In genomic region chr18:2655153-2655953, GRCh38 we compare ENCODE assay signal across 8 cellular contexts. TPM values are rescaled to one million over a fixed set of nuclear protein-coding genes. Genes with fewer than 3 reads are reported as not detected.
DNase-seq lines count a peak whose midpoint lies in the region; ATAC-seq, FAIRE-seq and TF ChIP-seq lines count a peak whose summit lies in the region.

SMCHD1 (plus strand) TSS chr18:2655726; CDS start chr18:2656076, 350 bp downstream.

- H2AK5ac ChIP-seq in H1 (ENCODE audit: low read depth, low read length): no peak within 1 kb of the TSS
- no peak within 1 kb of the TSS for H2AK5ac ChIP-seq in mesendoderm (ENCODE audit: low read length)

- peak within 1 kb of the TSS; percentile 85; the same call in 1 of the 2 replicates for H3K27ac ChIP-seq in H1 (ENCODE audit: low read depth, low read length)
- H3K27ac ChIP-seq in mesendoderm (ENCODE audit: low read depth, low read length): peak within 1 kb of the TSS; percentile 94

- H3K4me2 ChIP-seq in H1 (ENCODE audit: insufficient read depth in 1 of 2, low read depth in 2 of 2, low read length in 2 of 2) (peak within 1 kb of the TSS; percentile 91 to 92), mesendoderm (ENCODE audit: low read length) (peak within 1 kb of the TSS; percentile 77)

- no peak within 1 kb of the TSS for H3K4ac ChIP-seq in H1 (replicated peaks; ENCODE audit: insufficient read length, low read depth, low read length)
- H3K4ac ChIP-seq in mesendoderm (ENCODE audit: low read depth, low read length): peak within 1 kb of the TSS; percentile 28

- peaks cover 0 to 9% (median 4%) of the 10 kb centered on the region in 4 experiments; a peak in 5 of 7 replicates for H3K4me1 ChIP-seq in H1 (replicated peaks in 1 of 4; ENCODE audit: control insufficient read depth in 3 of 4, insufficient read depth in 4 of 4, low read length in 3 of 4)
- peaks cover 5% of the 10 kb centered on the region for H3K4me1 ChIP-seq in mesendoderm (ENCODE audit: control insufficient read depth, low read depth, low read length)

- H2BK120ac ChIP-seq in H1 (replicated peaks; ENCODE audit: low read depth, low read length): no peak within 1 kb of the TSS
- no peak within 1 kb of the TSS for H2BK120ac ChIP-seq in mesendoderm (ENCODE audit: low read depth, low read length)

- CTCF ChIA-PET in activated CD8-positive, alpha-beta memory T cell treated with anti-CD3 and anti-CD28 coated beads, Interleukin-2, amount 10 ng/mL, durations not matched to agents 7 days and 5 days (lab: Charles Lee): interaction anchor here (1.0 to 4.7 kb wide), 5 partner anchors 13 to 591 kb away, joined by 3 to 28 read pairs (median 9); partner anchors contain the start of genes METTL4 and NDC80
- CTCF ChIA-PET in H1 (lab: Charles Lee; ENCODE audit: partially characterized antibody): no interaction called here

- H3K23ac ChIP-seq in H1 (ENCODE audit: insufficient read length) (no peak within 1 kb of the TSS), mesendoderm (ENCODE audit: low read length) (peak within 1 kb of the TSS; percentile 80)

- no peak within 1 kb of the TSS for H2BK20ac ChIP-seq in H1 (ENCODE audit: low read length)

- H3K79me2 ChIP-seq in H1 (ENCODE audit: control insufficient read depth in 1 of 2, insufficient read depth in 2 of 2, low read length in 2 of 2): peaks cover 0 to 39% of the 10 kb centered on the region in 2 experiments; a peak in 2 of 4 replicates
- H3K79me2 ChIP-seq in mesendoderm (ENCODE audit: control insufficient read depth, insufficient read depth, low read length): peaks cover 24% of the 10 kb centered on the region

- H3K4me1 Mint-ChIP-seq in activated CD8-positive, alpha-beta memory T cell treated with anti-CD3 and anti-CD28 coated beads, Interleukin-2, amount 10 ng/mL, durations not matched to agents 7 days and 5 days: peaks cover 31% of the 10 kb centered on the region

- peaks cover 23% of the 10 kb centered on the region for H3K36me3 Mint-ChIP-seq in activated CD8-positive, alpha-beta memory T cell treated with anti-CD3 and anti-CD28 coated beads, Interleukin-2, amount 10 ng/mL, durations not matched to agents 7 days and 5 days

- H3K27ac Mint-ChIP-seq in activated CD8-positive, alpha-beta memory T cell treated with anti-CD3 and anti-CD28 coated beads, Interleukin-2, amount 10 ng/mL, durations not matched to agents 7 days and 5 days: peak within 1 kb of the TSS; percentile 96

- no peaks in the 10 kb centered on the region for H3K9me3 Mint-ChIP-seq in activated CD8-positive, alpha-beta memory T cell treated with anti-CD3 and anti-CD28 coated beads, Interleukin-2, amount 10 ng/mL, durations not matched to agents 7 days and 5 days (ENCODE audit: low read depth)

- no peak for TF ChIP-seq EP300 in H1 (IDR thresholded peaks at IDR 0.05; ENCODE audit: borderline replicate concordance in 1 of 2, low read depth in 2 of 2, low read length in 2 of 2)

- peak; percentile 88 to 91 for TF ChIP-seq POLR2A in H1 (IDR thresholded peaks at IDR 0.05; ENCODE audit: control extremely low read depth in 1 of 2, low read depth in 2 of 2, low read length in 2 of 2)

- H2BK12ac ChIP-seq in H1 (ENCODE audit: low read depth, low read length): peak within 1 kb of the TSS; percentile 33; the same call in 1 of the 2 replicates

- no peaks in the 10 kb centered on the region for H3K36me3 ChIP-seq in H1 (ENCODE audit: control insufficient read depth in 2 of 4, insufficient read depth in 4 of 4, low read length in 3 of 4)
- H3K36me3 ChIP-seq in mesendoderm (ENCODE audit: control insufficient read depth, insufficient read depth, low read length): no peaks in the 10 kb centered on the region

- H2BK15ac ChIP-seq in H1 (ENCODE audit: low read length): no peak within 1 kb of the TSS
- no peak within 1 kb of the TSS for H2BK15ac ChIP-seq in mesendoderm (replicated peaks; ENCODE audit: low read depth)

- peak; percentile 79 for ATAC-seq in activated CD8-positive, alpha-beta memory T cell treated with anti-CD3 and anti-CD28 coated beads, Interleukin-2, amount 10 ng/mL, durations not matched to agents 7 days and 5 days

- H3K18ac ChIP-seq in H1 (ENCODE audit: extremely low read depth, low read length): peak within 1 kb of the TSS; percentile 90
- peak within 1 kb of the TSS; percentile 88 for H3K18ac ChIP-seq in mesendoderm (ENCODE audit: low read length)

- no peak for FAIRE-seq in H1 (lab: Jason Lieb, UNC)

- H3K9ac ChIP-seq in H1 (replicated peaks in 1 of 4; ENCODE audit: extremely low read depth in 1 of 4, low read depth in 3 of 4, low read length in 3 of 4) (peak within 1 kb of the TSS; percentile 62 to 95 (median 86)), mesendoderm (ENCODE audit: low read length) (peak within 1 kb of the TSS; percentile 95)

- POLR2A ChIA-PET in H1 (lab: Charles Lee; ENCODE audit: partially characterized antibody): interaction anchor here (0.7 to 2.0 kb wide), 22 partner anchors 8 to 591 kb away, joined by 3 to 9 read pairs (median 4); partner anchors contain the start of genes METTL4 and NDC80

- H3K14ac ChIP-seq in H1 (ENCODE audit: insufficient read length): no peak within 1 kb of the TSS

- H3K23me2 ChIP-seq in H1 (ENCODE audit: low read depth, low read length): peaks cover 21% of the 10 kb centered on the region

- H4K20me1 ChIP-seq in H1 (replicated peaks in 1 of 2; ENCODE audit: control insufficient read depth in 1 of 2, insufficient read depth in 2 of 2, low read length in 2 of 2): peaks cover 9 to 13% of the 10 kb centered on the region in 2 experiments

- peak within 1 kb of the TSS; percentile 69; the same call in 1 of the 2 replicates for H2BK5ac ChIP-seq in H1 (ENCODE audit: low read depth, low read length)
- H2BK5ac ChIP-seq in mesendoderm (ENCODE audit: low read length): no peak within 1 kb of the TSS

- H4K91ac ChIP-seq in H1 (replicated peaks; ENCODE audit: insufficient read length, low read length): peak within 1 kb of the TSS; percentile 7

- H3K27me3 ChIP-seq in H1 (replicated peaks in 1 of 4; ENCODE audit: control insufficient read depth in 3 of 4, extremely low read depth in 1 of 4, insufficient read depth in 3 of 4, low read length in 3 of 4) (peaks cover 3 to 25% (median 22%) of the 10 kb centered on the region in 4 experiments), mesendoderm (ENCODE audit: insufficient read depth, low read length, poor library complexity) (peaks cover 2% of the 10 kb centered on the region)

- H3K79me1 ChIP-seq in H1 (ENCODE audit: low read depth, low read length): peaks cover 6% of the 10 kb centered on the region; the same call in 1 of the 2 replicates
- peaks cover 9% of the 10 kb centered on the region for H3K79me1 ChIP-seq in mesendoderm (ENCODE audit: low read length)

- no peaks in the 10 kb centered on the region for H3K9me3 ChIP-seq in H1 (ENCODE audit: insufficient read depth in 2 of 2, low read depth in 1 of 2, low read length in 1 of 2)

- no peaks in the 10 kb centered on the region for H3K27me3 Mint-ChIP-seq in activated CD8-positive, alpha-beta memory T cell treated with anti-CD3 and anti-CD28 coated beads, Interleukin-2, amount 10 ng/mL, durations not matched to agents 7 days and 5 days

- DNase-seq in COR-L47 (lab: John Stamatoyannopoulos, UW) (peak; percentile 90), GM20000 (ENCODE audit: low spot score) (peak; percentile 94), HT-29 (ENCODE audit: low spot score) (peak; percentile 90), NOMO-1 treated with dmso at 0.1 percent for 144 hours (lab: John Stamatoyannopoulos, UW; ENCODE audit: unreplicated experiment) (peak; percentile 79), H1 (ENCODE audit: low read depth in 1 of 2, low spot score in 2 of 2) (peak in 1 of 2 experiments; percentile 87), mesendoderm (peak; percentile 86)
- peak; percentile 90 for DNase-seq in activated CD8-positive, alpha-beta memory T cell treated with anti-CD3 and anti-CD28 coated beads, Interleukin-2, amount 10 ng/mL, durations not matched to agents 7 days and 5 days
- peak; percentile 71 for DNase-seq in stimulated activated CD8-positive, alpha-beta memory T cell treated with anti-CD3 and anti-CD28 coated beads, Interleukin-15, amount 100 ng/mL, for 1 hour (ENCODE audit: low read depth)

- 1% methylated on average over 81 of the region's 102 CpGs; no CpG with 5 or more reads in 1 of the 2 experiments for WGBS in H1 (ENCODE audit: extremely low coverage in 1 of 2, insufficient coverage in 1 of 2, insufficient read length in 1 of 2, insufficient replicate concordance in 2 of 2, low coverage in 1 of 2, low lambda C conversion rate in 2 of 2, missing lambda C conversion rate in 1 of 2), 2 experiments
- no CpG with 5 or more reads among the region's 102 CpGs for WGBS in mesendoderm (ENCODE audit: extremely low coverage, insufficient coverage, low lambda C conversion rate)

- peak within 1 kb of the TSS; percentile 94 for H3K4me3 Mint-ChIP-seq in activated CD8-positive, alpha-beta memory T cell treated with anti-CD3 and anti-CD28 coated beads, Interleukin-2, amount 10 ng/mL, durations not matched to agents 7 days and 5 days

- peak within 1 kb of the TSS; percentile 66 to 97 (median 86) for H3K4me3 ChIP-seq in H1 (ENCODE audit: extremely low read depth in 1 of 4, insufficient read depth in 2 of 4, low read depth in 3 of 4, low read length in 4 of 4)
- H3K4me3 ChIP-seq in mesendoderm (ENCODE audit: low read length): peak within 1 kb of the TSS; percentile 98

- H4K5ac ChIP-seq in H1 (ENCODE audit: insufficient read length, low read depth, low read length): peak within 1 kb of the TSS; percentile 84
- H4K5ac ChIP-seq in mesendoderm (ENCODE audit: low read length): no peak within 1 kb of the TSS

- peak within 1 kb of the TSS; percentile 73 for H3K56ac ChIP-seq in H1 (replicated peaks; ENCODE audit: insufficient read length, low read depth, low read length)
- H3K56ac ChIP-seq in mesendoderm (ENCODE audit: low read length): peak within 1 kb of the TSS; percentile 97

- H4K8ac ChIP-seq in H1 (ENCODE audit: extremely low read depth, insufficient read depth, low read length) (peak within 1 kb of the TSS; percentile 95), mesendoderm (ENCODE audit: low read depth, low read length) (no peak within 1 kb of the TSS)

- peak within 1 kb of the TSS; percentile 66 for H2AFZ ChIP-seq in H1 (ENCODE audit: low read length)

- no peak for TF ChIP-seq CTCF in GM20000 (IDR thresholded peaks at IDR 0.05; ENCODE audit: extremely low read depth, missing control alignments)
- no peak for TF ChIP-seq CTCF in H1 (IDR thresholded peaks at IDR 0.05; ENCODE audit: control extremely low read depth in 1 of 3, insufficient read depth in 1 of 3, low read depth in 1 of 3, low read length in 3 of 3)

- no peak for TF ChIP-seq RAD21 in H1 (IDR thresholded peaks at IDR 0.05 in 1 of 2, conservative IDR thresholded peaks at IDR 0.05 in 1 of 2; ENCODE audit: low read depth in 2 of 2, low read length in 2 of 2)

RNA-seq across cellular contexts. Expression of gene SMCHD1, which starts in this region (rescaled TPM):
- 34.4 and 35.1 TPM in 2 replicates for total RNA-seq in HT-29 (2014; rRNA removed; shearing (Covaris generic))
- total RNA-seq in activated CD8-positive, alpha-beta memory T cell treated with anti-CD3 and anti-CD28 coated beads, Interleukin-2, amount 10 ng/mL, durations not matched to agents 7 days and 5 days: 100 to 1,000 TPM; 129 to 174 TPM
- total RNA-seq in H1 (2021; fragmentation: NEBNext Ultra II Directional; extraction: Animal tissue kit (Norgen Biotek cat#: 25700)): 32.0 and 32.4 TPM in 2 replicates
- polyA plus RNA-seq in H1 (2011; rRNA removed): 4.5 and 9.3 TPM in 2 replicates
- polyA plus RNA-seq in H1 (2011; cell fraction: cytosol; rRNA removed): 10.3 TPM
- 8.2 TPM for polyA plus RNA-seq in H1 (2011; cell fraction: nucleus; rRNA removed)
- 12.7 to 24.1 TPM (median 17.1 TPM) in 4 replicates for polyA plus RNA-seq in H1 (2012, experiment 1 of 2)
- 0.68 TPM for polyA plus RNA-seq in H1 (2012, experiment 2 of 2)
- polyA plus RNA-seq in H1 (2013, experiment 1 of 2): 13.5 TPM
- polyA plus RNA-seq in H1 (2013, experiment 2 of 2): 12.6 TPM
- 27.9 and 41.4 TPM in 2 replicates for polyA minus RNA-seq in H1 (2011; rRNA and poly(A)+ RNA removed)
- 46.4 TPM for polyA minus RNA-seq in H1 (2011; cell fraction: cytosol; rRNA and poly(A)+ RNA removed)
- 85.6 TPM for polyA minus RNA-seq in H1 (2011; cell fraction: nucleus; rRNA and poly(A)+ RNA removed)
- polyA plus RNA-seq in mesendoderm (2013, experiment 1 of 2): 20.5 TPM
- 19.1 TPM for polyA plus RNA-seq in mesendoderm (2013, experiment 2 of 2)
